Comparison of ENCODE assay signal across 9 cellular contexts in genomic region chr15:68279218-68279533, GRCh38. TPM values are rescaled to one million over a fixed set of nuclear protein-coding genes. Genes with fewer than 3 reads are reported as not detected.
DNase-seq lines count a peak whose midpoint lies in the region; ATAC-seq, FAIRE-seq and TF ChIP-seq lines count a peak whose summit lies in the region.
"Had no signal": no experiment of that assay in that cellular context is flagged by ENCODE, and none has a peak within 500 bp of the region (broad histone marks: within the 10 kb centered on the region; RNA-seq: fewer than 3 reads in every experiment).

No MANE protein-coding gene starts in this region.

- H3K4me1 Mint-ChIP-seq in central memory CD8-positive, alpha-beta T cell = peaks cover 50% of the 10 kb centered on the region

- no peak for TF ChIP-seq CTCF in right atrium auricular region (IDR thresholded peaks at IDR 0.05)

- peak overlapping the region; percentile 88 to 89 for H3K9ac ChIP-seq in mucosa of rectum (ENCODE audit: low read depth in 1 of 2, low read length in 2 of 2)

- H3K27me3 ChIP-seq in right atrium auricular region (no peaks in the 10 kb centered on the region), mucosa of rectum (ENCODE audit: control insufficient read depth in 2 of 2, insufficient read depth in 2 of 2, low read length in 2 of 2) (no peaks in the 10 kb centered on the region)

- ATAC-seq in Right ventricle myocardium inferior (no peak), GM21526 (IDR thresholded peaks at IDR 0.05; ENCODE audit: low FRiP score, unreplicated experiment) (no peak)
- ATAC-seq in central memory CD8-positive, alpha-beta T cell (replicated peaks; ENCODE audit: extremely low read depth, poor library complexity, severe bottlenecking) = no peak

- peak overlapping the region; percentile 88 to 90 for H3K4me3 ChIP-seq in right atrium auricular region
- H3K4me3 ChIP-seq in mucosa of rectum (ENCODE audit: low read length in 2 of 2) = peak overlapping the region; percentile 88 to 97

- intact Hi-C loops in Right ventricle myocardium inferior (cut with DNase I) = loop anchor here (5.0 kb wide), 1 partner anchor 92 kb away; no protein-coding TSS in a partner anchor

- DNase-seq in right atrium auricular region (ENCODE audit: low spot score) = no peak
- no peak for DNase-seq in Right ventricle myocardium inferior (ENCODE audit: missing footprints)
- no peak for DNase-seq in central memory CD8-positive, alpha-beta T cell (ENCODE audit: low spot score in 2 of 2)
- DNase-seq in H54 (ENCODE audit: insufficient read length, low spot score) = no peak
- no peak for DNase-seq in globus pallidus (ENCODE audit: low spot score)
- DNase-seq in putamen (ENCODE audit: low spot score) = no peak

- no peak for FAIRE-seq in H54 (lab: Jason Lieb, UNC)
- FAIRE-seq: colon had no signal

- no peak for TF ChIP-seq POLR2A in H54 (IDR thresholded peaks at IDR 0.05; ENCODE audit: low read depth, low read length)

- H3K27ac Mint-ChIP-seq in central memory CD8-positive, alpha-beta T cell (ENCODE audit: low read depth) = peak overlapping the region; percentile 98

- no peaks in the 10 kb centered on the region for H3K9me3 Mint-ChIP-seq in central memory CD8-positive, alpha-beta T cell

- H3K4me3 Mint-ChIP-seq in central memory CD8-positive, alpha-beta T cell = peak overlapping the region; percentile 92

- H3K36me3 Mint-ChIP-seq in central memory CD8-positive, alpha-beta T cell (ENCODE audit: insufficient read depth) = peaks cover 17% of the 10 kb centered on the region

- H3K4me1 ChIP-seq in right atrium auricular region = peaks cover 0 to 66% of the 10 kb centered on the region in 2 donors
- peaks cover 25 to 38% of the 10 kb centered on the region in 2 donors for H3K4me1 ChIP-seq in mucosa of rectum (ENCODE audit: control insufficient read depth in 2 of 2, insufficient read depth in 2 of 2, low read length in 2 of 2)

- H3K9me3 ChIP-seq in right atrium auricular region (no peaks in the 10 kb centered on the region), mucosa of rectum (ENCODE audit: control insufficient read depth in 2 of 2, low read length in 2 of 2) (no peaks in the 10 kb centered on the region)

- H3K27ac ChIP-seq in right atrium auricular region (peak overlapping the region; percentile 99), mucosa of rectum (ENCODE audit: low read depth in 2 of 2, low read length in 2 of 2) (peak overlapping the region; percentile 97 to 98)

- H3K27me3 Mint-ChIP-seq in central memory CD8-positive, alpha-beta T cell = no peaks in the 10 kb centered on the region

- H3K36me3 ChIP-seq in right atrium auricular region (no peaks in the 10 kb centered on the region), mucosa of rectum (ENCODE audit: control insufficient read depth in 2 of 2, insufficient read depth in 2 of 2, low read length in 2 of 2) (peaks cover 0 to 8% of the 10 kb centered on the region in 2 donors)

RNA-seq across cellular contexts. Expression of gene FEM1B, which starts 1.6 kb away (rescaled TPM):
- total RNA-seq in right atrium auricular region (10 to 100 TPM; 33.1 to 55.3 TPM), Right ventricle myocardium inferior (48.9 TPM)

RNA-seq across cellular contexts. Expression of gene CLN6, which starts 49.6 kb away (rescaled TPM):
- total RNA-seq in right atrium auricular region (1 to 10 TPM; 6.4 to 7.4 TPM), Right ventricle myocardium inferior (7.7 TPM)
